In the genomic region with DNA sequence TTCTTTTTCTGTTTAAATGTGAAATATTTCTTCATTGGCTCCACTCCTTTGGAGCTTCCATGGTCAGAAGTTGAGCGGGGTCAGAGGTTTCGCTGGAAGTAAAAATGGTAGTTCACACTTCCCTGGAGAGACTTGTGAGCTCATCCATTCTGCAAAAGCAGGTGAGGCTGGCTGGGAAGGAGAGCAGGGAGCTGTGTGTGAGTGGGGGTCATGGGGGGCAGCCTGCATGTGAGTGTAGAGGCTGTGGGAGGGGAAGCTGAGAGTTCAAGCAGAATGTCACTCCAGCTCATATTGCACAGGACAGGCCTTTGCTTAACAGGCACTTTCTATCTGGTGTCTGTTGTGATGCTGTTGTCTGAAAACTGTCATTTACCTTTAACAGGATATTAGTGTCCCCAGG, we compare ENCODE assay signal across 27 cellular contexts. TPM values are rescaled to one million over a fixed set of nuclear protein-coding genes. Genes with fewer than 3 reads are reported as not detected.
DNase-seq lines count a peak whose midpoint lies in the region; ATAC-seq, FAIRE-seq and TF ChIP-seq lines count a peak whose summit lies in the region.
"Had no signal": no experiment of that assay in that cellular context is flagged by ENCODE, and none has a peak within 500 bp of the region (broad histone marks: within the 10 kb centered on the region; RNA-seq: fewer than 3 reads in every experiment).

No MANE protein-coding gene starts in this region.

- H3K27ac Mint-ChIP-seq in CD4-positive, alpha-beta T cell = peak overlapping the region; percentile 57
- H3K27ac Mint-ChIP-seq in activated T-helper 17 cell treated with anti-CD3 and anti-CD28 coated beads, Interleukin-2, amount 50 U/mL, for 72 hours = peak overlapping the region; percentile 87
- H3K27ac Mint-ChIP-seq: B cell, CD14-positive monocyte had no signal

- no peak for DNase-seq in CD4-positive, alpha-beta T cell
- DNase-seq in GM12892 (ENCODE audit: insufficient read length) (no peak), left kidney (ENCODE audit: low read depth, low spot score) (peak; percentile 76), COLO829 (ENCODE audit: low spot score) (no peak)
- DNase-seq: Calu3, DMS153, GM23248, HCEC 1CT, IMR-90, NCI-H1105 treated with DMSO at 0.1 percent for 48 hours, NCI-H2081, NCI-H2171, NCI-H345, NCI-H524, NCI-H774, Peyer's patch, SJCRH30 had no signal

- no peaks in the 10 kb centered on the region for H3K9me3 ChIP-seq in CD4-positive, alpha-beta T cell (ENCODE audit: control insufficient read depth, low read length)
- H3K9me3 ChIP-seq: Peyer's patch, SJCRH30 had no signal

- peaks cover 73% of the 10 kb centered on the region for H3K36me3 Mint-ChIP-seq in CD4-positive, alpha-beta T cell (ENCODE audit: low read depth)
- H3K36me3 Mint-ChIP-seq in activated T-helper 17 cell treated with anti-CD3 and anti-CD28 coated beads, Interleukin-2, amount 50 U/mL, for 72 hours (ENCODE audit: low read depth) = no peaks in the 10 kb centered on the region

- CTCF ChIA-PET in CD4-positive, alpha-beta T cell (lab: Charles Lee) = interaction anchor here (0.9 kb wide), 1 partner anchor 27 kb away, joined by 3 read pairs; no protein-coding TSS in a partner anchor

- H3K4me1 Mint-ChIP-seq in CD4-positive, alpha-beta T cell (ENCODE audit: low read depth) = peaks cover 70% of the 10 kb centered on the region
- peaks cover 34% of the 10 kb centered on the region for H3K4me1 Mint-ChIP-seq in activated T-helper 17 cell treated with anti-CD3 and anti-CD28 coated beads, Interleukin-2, amount 50 U/mL, for 72 hours
- H3K4me1 Mint-ChIP-seq: B cell had no signal

- POLR2A ChIA-PET in CD4-positive, alpha-beta T cell (lab: Charles Lee) = interaction anchor here (1.1 to 3.1 kb wide), 3 partner anchors 18 to 58 kb away, joined by 3 to 15 read pairs (median 3); a partner anchor contains a TSS

- no peaks in the 10 kb centered on the region for H3K27me3 ChIP-seq in CD4-positive, alpha-beta T cell (ENCODE audit: control insufficient read depth, insufficient read depth, low read length)
- H3K27me3 ChIP-seq: Peyer's patch, SJCRH30 had no signal

- no peak overlapping the region for H3K4me3 Mint-ChIP-seq in CD4-positive, alpha-beta T cell
- no peak overlapping the region for H3K4me3 Mint-ChIP-seq in activated T-helper 17 cell treated with anti-CD3 and anti-CD28 coated beads, Interleukin-2, amount 50 U/mL, for 72 hours
- H3K4me3 Mint-ChIP-seq: B cell, CD14-positive monocyte had no signal

- peaks cover 25% of the 10 kb centered on the region for H3K9me3 Mint-ChIP-seq in CD4-positive, alpha-beta T cell
- H3K9me3 Mint-ChIP-seq in activated T-helper 17 cell treated with anti-CD3 and anti-CD28 coated beads, Interleukin-2, amount 50 U/mL, for 72 hours = peaks cover 14% of the 10 kb centered on the region

- H3K27ac ChIP-seq in CD4-positive, alpha-beta T cell (ENCODE audit: low read depth, low read length) = peak overlapping the region; percentile 27
- H3K27ac ChIP-seq: GM23248, KMS-11, SJCRH30 had no signal

- no peak for TF ChIP-seq CTCF in CD4-positive, alpha-beta T cell (IDR thresholded peaks at IDR 0.05)

- FAIRE-seq in GM12892 (lab: Jason Lieb, UNC) = peak; percentile 74
- FAIRE-seq: A204.1, G401.6 had no signal

- no peaks in the 10 kb centered on the region for H3K27me3 Mint-ChIP-seq in CD4-positive, alpha-beta T cell
- H3K27me3 Mint-ChIP-seq in activated T-helper 17 cell treated with anti-CD3 and anti-CD28 coated beads, Interleukin-2, amount 50 U/mL, for 72 hours = no peaks in the 10 kb centered on the region

- TF ChIP-seq POLR2A in GM12892 (IDR thresholded peaks at IDR 0.05; ENCODE audit: low read depth, low read length) = no peak

- ATAC-seq in CD4-positive, alpha-beta T cell (ENCODE audit: poor library complexity) = no peak
- ATAC-seq in activated T-helper 17 cell treated with anti-CD3 and anti-CD28 coated beads, Interleukin-2, amount 50 U/mL, for 72 hours (replicated peaks) = no peak
- ATAC-seq in GM18909 (IDR thresholded peaks at IDR 0.05; ENCODE audit: poor library complexity, unreplicated experiment) (no peak), GM18867 (IDR thresholded peaks at IDR 0.05; ENCODE audit: unreplicated experiment) (no peak), GM18520 (IDR thresholded peaks at IDR 0.05; ENCODE audit: unreplicated experiment) (no peak)

- intact Hi-C loops in CD4-positive, alpha-beta T cell (cut with DNase I, micrococcal nuclease) = no loop called here

RNA-seq across cellular contexts. Expression of a gene that starts 17.2 kb away (rescaled TPM):
- total RNA-seq in CD4-positive, alpha-beta T cell = 10 to 100 TPM; 14.3 to 14.9 TPM
- 34.6 TPM for polyA plus RNA-seq in GM12892 (2012; ENCODE audit: missing spikeins)
- total RNA-seq in activated T-helper 17 cell treated with anti-CD3 and anti-CD28 coated beads, Interleukin-2, amount 50 U/mL, for 72 hours = 10 to 100 TPM; 42.3 to 57.3 TPM
- total RNA-seq: Calu3, GM23248, IMR-90, OCI-LY7, SJCRH30 had no signal
- polyA plus RNA-seq: GM23248, IMR-90 had no signal

RNA-seq across cellular contexts. Expression of a gene that starts 36.1 kb away (rescaled TPM):
- total RNA-seq in CD4-positive, alpha-beta T cell = 10 to 100 TPM; 64.1 to 65.1 TPM
- 29.7 TPM for polyA plus RNA-seq in GM12892 (2012; ENCODE audit: missing spikeins)
- total RNA-seq in activated T-helper 17 cell treated with anti-CD3 and anti-CD28 coated beads, Interleukin-2, amount 50 U/mL, for 72 hours = 10 to 100 TPM; 29.1 to 44.9 TPM
- total RNA-seq: GM23248, OCI-LY7, SJCRH30 had no signal
- polyA plus RNA-seq: IMR-90 had no signal
